In the genomic region with DNA sequence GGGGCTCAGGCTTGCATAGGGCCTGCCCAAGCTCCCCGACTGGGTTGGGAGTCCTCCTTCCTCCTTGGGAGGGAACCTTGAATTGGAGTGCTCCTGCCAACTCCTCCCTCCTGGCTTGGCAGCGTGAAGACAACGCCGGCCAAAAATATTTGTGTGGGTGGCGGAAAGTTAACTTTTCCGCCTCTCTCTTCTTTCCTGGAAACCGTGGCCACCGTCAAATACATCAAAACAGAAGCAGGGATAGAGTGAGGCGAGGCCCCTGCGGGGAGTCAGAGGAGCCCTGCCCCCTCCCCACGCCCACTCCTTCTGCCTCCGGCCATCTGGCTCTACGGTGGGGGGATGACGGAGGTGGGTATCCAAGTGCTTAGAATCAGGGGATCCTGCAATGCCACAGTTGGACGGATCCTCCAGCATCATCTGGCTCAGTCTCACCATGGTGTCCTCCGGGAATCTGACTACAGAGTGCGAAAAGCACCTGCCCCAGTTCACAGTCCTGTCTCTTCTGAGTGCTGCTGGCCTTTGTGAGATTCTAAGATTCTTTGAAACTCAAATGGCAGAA, we compare ENCODE assay signal across 11 cellular contexts. TPM values are rescaled to one million over a fixed set of nuclear protein-coding genes. Genes with fewer than 3 reads are reported as not detected.
A peak's percentile ranks its signal among the peaks of the same experiment; 100 is the strongest.
DNase-seq lines count a peak whose midpoint lies in the region; ATAC-seq and TF ChIP-seq lines count a peak whose summit lies in the region.
"Had no signal": no experiment of that assay in that cellular context is flagged by ENCODE, and none has a peak within 500 bp of the region (broad histone marks: within the 10 kb centered on the region; RNA-seq: fewer than 3 reads in every experiment).

No MANE protein-coding gene starts in this region.

- no peaks in the 10 kb centered on the region for H3K9me3 ChIP-seq in HCT116 (ENCODE audit: control insufficient read depth in 1 of 2, insufficient read depth in 1 of 2, low read depth in 1 of 2, low read length in 2 of 2)
- no peaks in the 10 kb centered on the region for H3K9me3 ChIP-seq in stomach
- no peaks in the 10 kb centered on the region for H3K9me3 ChIP-seq in effector memory CD4-positive, alpha-beta T cell (ENCODE audit: control insufficient read depth, low read length)

- peak overlapping the region; percentile 53 for H3K4me2 ChIP-seq in HCT116 (ENCODE audit: low read length)

- intact Hi-C loops in HCT116 (cut with micrococcal nuclease) = no loop called here
- intact Hi-C loops in MCF 10A (cut with micrococcal nuclease) = loop anchor here (1.0 to 2.0 kb wide), 2 partner anchors 25 to 48 kb away; a partner anchor contains a TSS
- intact Hi-C loops in stomach (cut with DNase I; ENCODE audit: low total_unique reads) = no loop called here
- intact Hi-C loops in activated T-helper 2 cell treated with anti-CD3 and anti-CD28 coated beads, Interferon-gamma antibody, Interleukin-2, Interleukin-4, amounts not matched to agents 10 μg/mL and 5 μg/mL and 100 μg/mL, durations not matched to agents 14 hours and 24 hours and 36 hours (cut with micrococcal nuclease) = no loop called here

- WGBS in stomach, 5 donors = 9 to 26% (median 10%) methylated on average over 17 of the region's 17 CpGs

- H3K4me1 ChIP-seq in HCT116 (ENCODE audit: control insufficient read depth in 1 of 2, insufficient read depth in 2 of 2, low read length in 2 of 2) (peaks cover 29 to 36% of the 10 kb centered on the region in 2 experiments), stomach (peaks cover 83 to 96% (median 87%) of the 10 kb centered on the region in 4 donors)
- no peaks in the 10 kb centered on the region for H3K4me1 ChIP-seq in effector memory CD4-positive, alpha-beta T cell (ENCODE audit: control insufficient read depth, insufficient read depth, low read length, poor library complexity, severe bottlenecking)

- CTCF ChIA-PET in HCT116 (lab: Charles Lee) = no interaction called here
- CTCF ChIA-PET in MCF 10A (lab: Yijun Ruan, JAX) = interaction anchor here (0.6 to 1.7 kb wide), 6 partner anchors 11 to 286 kb away, joined by 3 to 5 read pairs (median 3); no protein-coding TSS in a partner anchor

- RAD21 ChIA-PET in HCT116 (lab: Charles Lee; ENCODE audit: low non-redundant PET in 1 of 2, low total read pairs in 2 of 2, uncharacterized antibody in 2 of 2, unreplicated experiment in 2 of 2) = no interaction called here

- H3K27me3 ChIP-seq in HCT116 (ENCODE audit: insufficient read depth, low read length) (no peaks in the 10 kb centered on the region), layer of hippocampus (ENCODE audit: control insufficient read depth, insufficient read depth, low read length) (no peaks in the 10 kb centered on the region), stomach (no peaks in the 10 kb centered on the region)
- H3K27me3 ChIP-seq in effector memory CD4-positive, alpha-beta T cell (replicated peaks; ENCODE audit: control insufficient read depth, insufficient read depth, low read length, poor library complexity, severe bottlenecking) = no peaks in the 10 kb centered on the region

- H3K36me3 Mint-ChIP-seq in MCF 10A (ENCODE audit: insufficient read depth, unreplicated experiment) = no peaks in the 10 kb centered on the region
- no peaks in the 10 kb centered on the region for H3K36me3 Mint-ChIP-seq in activated T-helper 2 cell treated with anti-CD3 and anti-CD28 coated beads, Interferon-gamma antibody, Interleukin-2, Interleukin-4, amounts not matched to agents 10 μg/mL and 5 μg/mL and 100 μg/mL, durations not matched to agents 14 hours and 24 hours and 36 hours (ENCODE audit: low read depth)
- H3K36me3 Mint-ChIP-seq: activated naive CD8-positive, alpha-beta T cell had no signal

- H3K27me3 Mint-ChIP-seq in MCF 10A (ENCODE audit: insufficient read depth, unreplicated experiment) = no peaks in the 10 kb centered on the region
- peaks cover 7% of the 10 kb centered on the region for H3K27me3 Mint-ChIP-seq in activated T-helper 2 cell treated with anti-CD3 and anti-CD28 coated beads, Interferon-gamma antibody, Interleukin-2, Interleukin-4, amounts not matched to agents 10 μg/mL and 5 μg/mL and 100 μg/mL, durations not matched to agents 14 hours and 24 hours and 36 hours (ENCODE audit: low read depth)
- H3K27me3 Mint-ChIP-seq: activated naive CD8-positive, alpha-beta T cell had no signal

- H3K36me3 ChIP-seq in HCT116 (ENCODE audit: control insufficient read depth in 1 of 2, insufficient read depth in 2 of 2, low read length in 2 of 2) (no peaks in the 10 kb centered on the region), stomach (no peaks in the 10 kb centered on the region)
- H3K36me3 ChIP-seq in effector memory CD4-positive, alpha-beta T cell (ENCODE audit: control insufficient read depth, insufficient read depth, low read length) = no peaks in the 10 kb centered on the region

- H3K9me2 ChIP-seq in HCT116 (ENCODE audit: insufficient read depth) = no peaks in the 10 kb centered on the region

- TF ChIP-seq CTCF in HCT116 (IDR thresholded peaks at IDR 0.05 in 2 of 3, conservative IDR thresholded peaks at IDR 0.05 in 1 of 3; ENCODE audit: borderline replicate concordance in 1 of 3, insufficient read depth in 1 of 3, low read depth in 2 of 3, low read length in 2 of 3) (no peak), MCF 10A (IDR thresholded peaks at IDR 0.05; ENCODE audit: unreplicated experiment) (no peak), stomach (IDR thresholded peaks at IDR 0.05) (no peak)

- BruUV-seq in HCT116 (replicated peaks; lab: Mats Ljungman, UMichigan) (no TSS peak), MCF 10A (replicated peaks; lab: Mats Ljungman, UMichigan) (no TSS peak)

- H3K9ac ChIP-seq in HCT116 (ENCODE audit: low read length) = no peak overlapping the region

- H3K27ac Mint-ChIP-seq in MCF 10A (ENCODE audit: low read depth, unreplicated experiment) = no peak overlapping the region
- H3K27ac Mint-ChIP-seq in activated T-helper 2 cell treated with anti-CD3 and anti-CD28 coated beads, Interferon-gamma antibody, Interleukin-2, Interleukin-4, amounts not matched to agents 10 μg/mL and 5 μg/mL and 100 μg/mL, durations not matched to agents 14 hours and 24 hours and 36 hours = no peak overlapping the region
- H3K27ac Mint-ChIP-seq: activated naive CD8-positive, alpha-beta T cell; T-helper 1 cell treated with Interleukin-12 subunit alpha and Interleukin-12 subunit beta and Interleukin-4 antibody, amounts not matched to agents 30 μg/mL and 1 μg/mL, for 36 hours had no signal

- H3K27ac ChIP-seq in HCT116 (ENCODE audit: low read depth, low read length) (no peak overlapping the region), layer of hippocampus (ENCODE audit: low read depth, low read length) (peak overlapping the region; percentile 32), stomach (peak overlapping the region; percentile 79 to 89 (median 86))
- H3K27ac ChIP-seq in effector memory CD4-positive, alpha-beta T cell (ENCODE audit: insufficient read depth, low read length, poor library complexity, severe bottlenecking) = no peak overlapping the region

- peak; percentile 26 for ATAC-seq in HCT116

- no peaks in the 10 kb centered on the region for H3K9me3 Mint-ChIP-seq in MCF 10A (ENCODE audit: unreplicated experiment)
- H3K9me3 Mint-ChIP-seq in activated T-helper 2 cell treated with anti-CD3 and anti-CD28 coated beads, Interferon-gamma antibody, Interleukin-2, Interleukin-4, amounts not matched to agents 10 μg/mL and 5 μg/mL and 100 μg/mL, durations not matched to agents 14 hours and 24 hours and 36 hours = no peaks in the 10 kb centered on the region
- H3K9me3 Mint-ChIP-seq: T-helper 1 cell treated with Interleukin-12 subunit alpha and Interleukin-12 subunit beta and Interleukin-4 antibody, amounts not matched to agents 30 μg/mL and 1 μg/mL, for 36 hours had no signal

- no peaks in the 10 kb centered on the region for H4K20me1 ChIP-seq in HCT116 (ENCODE audit: insufficient read depth)

- POLR2A ChIA-PET in HCT116 (lab: Charles Lee) = no interaction called here
- POLR2A ChIA-PET in MCF 10A (lab: Yijun Ruan, JAX) = interaction anchor here (0.8 to 2.1 kb wide), 6 partner anchors 22 to 165 kb away, joined by 3 to 9 read pairs (median 4); a partner anchor contains a TSS

- H2AFZ ChIP-seq in HCT116 (ENCODE audit: low read depth, low read length, poor library complexity, severe bottlenecking) = peak overlapping the region; percentile 47

- H3K4me3 ChIP-seq in HCT116 (replicated peaks in 1 of 2; ENCODE audit: low read depth in 1 of 2, low read length in 2 of 2) (peak overlapping the region in 1 of 2 experiments; percentile 19; a peak in 1 of 4 replicates), stomach (no peak overlapping the region)
- H3K4me3 ChIP-seq in effector memory CD4-positive, alpha-beta T cell (ENCODE audit: insufficient read depth, low read depth, low read length, poor library complexity, severe bottlenecking) = no peak overlapping the region

- TF ChIP-seq POLR2A in HCT116 (IDR thresholded peaks at IDR 0.05; ENCODE audit: borderline replicate concordance, extremely low read depth, insufficient read depth, insufficient read length) (no peak), stomach (IDR thresholded peaks at IDR 0.05) (no peak)

- no peak overlapping the region for H3K4me3 Mint-ChIP-seq in MCF 10A (ENCODE audit: unreplicated experiment)
- no peak overlapping the region for H3K4me3 Mint-ChIP-seq in activated T-helper 2 cell treated with anti-CD3 and anti-CD28 coated beads, Interferon-gamma antibody, Interleukin-2, Interleukin-4, amounts not matched to agents 10 μg/mL and 5 μg/mL and 100 μg/mL, durations not matched to agents 14 hours and 24 hours and 36 hours (ENCODE audit: low read depth)
- H3K4me3 Mint-ChIP-seq: activated naive CD8-positive, alpha-beta T cell; T-helper 1 cell treated with Interleukin-12 subunit alpha and Interleukin-12 subunit beta and Interleukin-4 antibody, amounts not matched to agents 30 μg/mL and 1 μg/mL, for 36 hours had no signal

- no peak for TF ChIP-seq EP300 in stomach (IDR thresholded peaks at IDR 0.05)

- H3K4me1 Mint-ChIP-seq in MCF 10A (ENCODE audit: insufficient read depth, unreplicated experiment) = peaks cover 33% of the 10 kb centered on the region
- H3K4me1 Mint-ChIP-seq in activated T-helper 2 cell treated with anti-CD3 and anti-CD28 coated beads, Interferon-gamma antibody, Interleukin-2, Interleukin-4, amounts not matched to agents 10 μg/mL and 5 μg/mL and 100 μg/mL, durations not matched to agents 14 hours and 24 hours and 36 hours (ENCODE audit: low read depth) = no peaks in the 10 kb centered on the region

- no peak for DNase-seq in HCT116 (ENCODE audit: low read depth, low spot score)
- DNase-seq in MCF 10A (ENCODE audit: unreplicated experiment) = peak; percentile 88
- peak; percentile 79 for DNase-seq in stomach
- no peak for DNase-seq in effector memory CD4-positive, alpha-beta T cell
- DNase-seq in NCI-H748 (lab: John Stamatoyannopoulos, UW; ENCODE audit: unreplicated experiment) = no peak
- DNase-seq in activated T-helper 2 cell treated with anti-CD3 and anti-CD28 coated beads, Interferon-gamma antibody, Interleukin-2, Interleukin-4, amounts not matched to agents 10 μg/mL and 5 μg/mL and 100 μg/mL, durations not matched to agents 14 hours and 24 hours and 36 hours (ENCODE audit: low spot score) = no peak
- no peak for DNase-seq in NCI-H2107 treated with DMSO at 0.1 percent for 48 hours (lab: John Stamatoyannopoulos, UW; ENCODE audit: unreplicated experiment)
- DNase-seq: stimulated activated CD4-positive, alpha-beta T cell treated with anti-CD3 and anti-CD28 coated beads, Interleukin-4, amount 100 ng/mL, for 24 hours had no signal

- H3K79me2 ChIP-seq in HCT116 (ENCODE audit: insufficient read depth, low read length) = no peaks in the 10 kb centered on the region

- TF ChIP-seq RAD21 in HCT116 (IDR thresholded peaks at IDR 0.05; ENCODE audit: low read depth) = no peak

RNA-seq across cellular contexts. Expression of a gene that starts 25.2 kb away (rescaled TPM):
- 8.2 TPM for total RNA-seq in HCT116 (2021; ENCODE audit: unreplicated experiment)
- polyA plus RNA-seq in HCT116 (2012) = 7.5 and 8.6 TPM in 2 replicates
- total RNA-seq in MCF 10A (2022) = 6.3 and 7.1 TPM in 2 replicates
- total RNA-seq in stomach = 10 to 100 TPM in 3 of 5 donors, 1 to 10 TPM in 2; 3.7 to 52.7 (median 20.1) TPM
- 10 to 100 TPM; 12.6 to 42.3 (median 23.2) TPM for polyA plus RNA-seq in stomach
- 0.11 TPM in 1 of 2 replicates, not detected in the other for total RNA-seq in activated T-helper 2 cell treated with anti-CD3 and anti-CD28 coated beads, Interferon-gamma antibody, Interleukin-2, Interleukin-4, amounts not matched to agents 10 μg/mL and 5 μg/mL and 100 μg/mL, durations not matched to agents 14 hours and 24 hours and 36 hours

RNA-seq across cellular contexts. Expression of a gene that starts 45.8 kb away (rescaled TPM):
- total RNA-seq in HCT116 (2021; ENCODE audit: unreplicated experiment) (0.10 TPM), MCF 10A (2022) (not detected in 2 replicates), stomach (under 1 TPM in 1 of 5 donors, not detected in 4; 0.55 TPM)
- polyA plus RNA-seq in HCT116 (2012) = 0.04 and 0.06 TPM in 2 replicates
- 1 to 10 TPM in 1 of 3 donors, under 1 TPM in 2; 0.23 to 1.8 (median 0.50) TPM for polyA plus RNA-seq in stomach
- 0.09 TPM in 2 replicates for total RNA-seq in activated T-helper 2 cell treated with anti-CD3 and anti-CD28 coated beads, Interferon-gamma antibody, Interleukin-2, Interleukin-4, amounts not matched to agents 10 μg/mL and 5 μg/mL and 100 μg/mL, durations not matched to agents 14 hours and 24 hours and 36 hours

Comparison
In these comparisons a context has a peak if more than half of its experiments do, and no peak if none do; other contexts are left out.
1. DNase-seq: peak in MCF 10A (single experiment) and stomach (single experiment); none in HCT116 (single experiment), effector memory CD4-positive, alpha-beta T cell (0 of 3), NCI-H748 (single experiment), activated T-helper 2 cell treated with anti-CD3 and anti-CD28 coated beads, Interferon-gamma antibody, Interleukin-2, Interleukin-4, amounts not matched to agents 10 μg/mL and 5 μg/mL and 100 μg/mL, durations not matched to agents 14 hours and 24 hours and 36 hours (single experiment) and NCI-H2107 treated with DMSO at 0.1 percent for 48 hours (single experiment).
2. H3K27ac ChIP-seq: peak in layer of hippocampus (single experiment) and stomach (5 of 5); none in HCT116 (single experiment) and effector memory CD4-positive, alpha-beta T cell (single experiment).